Comparison of ENCODE assay signal across 8 cellular contexts in genomic region chr11:47185305-47186075, GRCh38. TPM values are rescaled to one million over a fixed set of nuclear protein-coding genes. Genes with fewer than 3 reads are reported as not detected.
DNase-seq lines count a peak whose midpoint lies in the region; ATAC-seq, FAIRE-seq and TF ChIP-seq lines count a peak whose summit lies in the region.

No MANE protein-coding gene starts in this region.

- peak; percentile 34 for DNase-seq in DMS79 (lab: John Stamatoyannopoulos, UW)
- peak; percentile 60 for DNase-seq in HTR-8/SVneo (ENCODE audit: insufficient read length, low spot score)
- DNase-seq in activated T-helper 1 cell treated with anti-CD3 and anti-CD28 coated beads, Interleukin-12 subunit alpha, Interleukin-12 subunit beta, Interleukin-2, Interleukin-4 antibody, amounts not matched to agents 30 ng/mL and 10 ng/mL and 1 ng/mL, durations not matched to agents 14 hours and 24 hours and 36 hours (ENCODE audit: low spot score) = no peak
- peak; percentile 43 to 85 for DNase-seq in cardiac muscle cell (ENCODE audit: low read depth in 1 of 2, low spot score in 1 of 2)
- peak; percentile 59 to 87 (median 70) for DNase-seq in pancreas
- DNase-seq in DMS153 (lab: John Stamatoyannopoulos, UW) = no peak
- DNase-seq in stimulated activated CD4-positive, alpha-beta T cell treated with anti-CD3 and anti-CD28 coated beads, Interleukin-4, amount 100 ng/mL, for 1 hour = no peak
- DNase-seq in GM19238 (ENCODE audit: insufficient read length, low spot score) = no peak

- no peaks in the 10 kb centered on the region for H3K4me1 Mint-ChIP-seq in activated T-helper 1 cell treated with anti-CD3 and anti-CD28 coated beads, Interleukin-12 subunit alpha, Interleukin-12 subunit beta, Interleukin-2, Interleukin-4 antibody, amounts not matched to agents 30 ng/mL and 10 ng/mL and 1 ng/mL, durations not matched to agents 14 hours and 24 hours and 36 hours (ENCODE audit: low read depth)

- intact Hi-C loops in activated T-helper 1 cell treated with anti-CD3 and anti-CD28 coated beads, Interleukin-12 subunit alpha, Interleukin-12 subunit beta, Interleukin-2, Interleukin-4 antibody, amounts not matched to agents 30 ng/mL and 10 ng/mL and 1 ng/mL, durations not matched to agents 14 hours and 24 hours and 36 hours (cut with micrococcal nuclease) = loop anchor here (1.0 to 2.0 kb wide), 3 partner anchors 8 to 73 kb away; partner anchors contain the start of gene DDB2
- intact Hi-C loops in pancreas (cut with DNase I) = no loop called here

- H3K27me3 ChIP-seq in cardiac muscle cell = no peaks in the 10 kb centered on the region
- no peaks in the 10 kb centered on the region for H3K27me3 ChIP-seq in pancreas

- H3K4me3 Mint-ChIP-seq in activated T-helper 1 cell treated with anti-CD3 and anti-CD28 coated beads, Interleukin-12 subunit alpha, Interleukin-12 subunit beta, Interleukin-2, Interleukin-4 antibody, amounts not matched to agents 30 ng/mL and 10 ng/mL and 1 ng/mL, durations not matched to agents 14 hours and 24 hours and 36 hours = peak overlapping the region; percentile 47

- H3K36me3 Mint-ChIP-seq in activated T-helper 1 cell treated with anti-CD3 and anti-CD28 coated beads, Interleukin-12 subunit alpha, Interleukin-12 subunit beta, Interleukin-2, Interleukin-4 antibody, amounts not matched to agents 30 ng/mL and 10 ng/mL and 1 ng/mL, durations not matched to agents 14 hours and 24 hours and 36 hours (ENCODE audit: low read depth) = peaks cover 3% of the 10 kb centered on the region

- H3K4me3 ChIP-seq in cardiac muscle cell = peak overlapping the region; percentile 80
- peak overlapping the region; percentile 65 to 84 (median 68) for H3K4me3 ChIP-seq in pancreas

- WGBS in pancreas, 2 donors = 2 to 3% methylated on average over 44 to 50 of the region's 50 CpGs

- no peaks in the 10 kb centered on the region for H3K9me3 Mint-ChIP-seq in activated T-helper 1 cell treated with anti-CD3 and anti-CD28 coated beads, Interleukin-12 subunit alpha, Interleukin-12 subunit beta, Interleukin-2, Interleukin-4 antibody, amounts not matched to agents 30 ng/mL and 10 ng/mL and 1 ng/mL, durations not matched to agents 14 hours and 24 hours and 36 hours

- H3K27ac ChIP-seq in cardiac muscle cell (peak overlapping the region; percentile 91), pancreas (peak overlapping the region; percentile 76 to 86 (median 78))

- peak; percentile 36 to 57 (median 42) for ATAC-seq in pancreas

- H3K27me3 Mint-ChIP-seq in activated T-helper 1 cell treated with anti-CD3 and anti-CD28 coated beads, Interleukin-12 subunit alpha, Interleukin-12 subunit beta, Interleukin-2, Interleukin-4 antibody, amounts not matched to agents 30 ng/mL and 10 ng/mL and 1 ng/mL, durations not matched to agents 14 hours and 24 hours and 36 hours (ENCODE audit: insufficient read depth) = peaks cover 44% of the 10 kb centered on the region

- FAIRE-seq in HTR-8/SVneo (lab: Jason Lieb, UNC) = no peak
- no peak for FAIRE-seq in pancreas (lab: Jason Lieb, UNC)

- H3K9me3 ChIP-seq in cardiac muscle cell (ENCODE audit: low read depth) (no peaks in the 10 kb centered on the region), pancreas (no peaks in the 10 kb centered on the region)

- no peak overlapping the region for H3K27ac Mint-ChIP-seq in activated T-helper 1 cell treated with anti-CD3 and anti-CD28 coated beads, Interleukin-12 subunit alpha, Interleukin-12 subunit beta, Interleukin-2, Interleukin-4 antibody, amounts not matched to agents 30 ng/mL and 10 ng/mL and 1 ng/mL, durations not matched to agents 14 hours and 24 hours and 36 hours

- peaks cover 30% of the 10 kb centered on the region for H3K4me1 ChIP-seq in cardiac muscle cell (ENCODE audit: low read depth)
- peaks cover 0 to 14% (median 9%) of the 10 kb centered on the region in 3 donors for H3K4me1 ChIP-seq in pancreas

- H3K36me3 ChIP-seq in cardiac muscle cell = no peaks in the 10 kb centered on the region
- H3K36me3 ChIP-seq in pancreas = no peaks in the 10 kb centered on the region

- TF ChIP-seq CTCF in cardiac muscle cell (IDR thresholded peaks at IDR 0.05; ENCODE audit: low read depth, low read length) = no peak
- no peak for TF ChIP-seq CTCF in pancreas (IDR thresholded peaks at IDR 0.05)

RNA-seq across cellular contexts. Expression of gene PACSIN3, which starts 0.7 kb away (rescaled TPM):
- total RNA-seq in activated T-helper 1 cell treated with anti-CD3 and anti-CD28 coated beads, Interleukin-12 subunit alpha, Interleukin-12 subunit beta, Interleukin-2, Interleukin-4 antibody, amounts not matched to agents 30 ng/mL and 10 ng/mL and 1 ng/mL, durations not matched to agents 14 hours and 24 hours and 36 hours = 14.5 and 17.0 TPM in 2 replicates
- 62.6 and 113 TPM in 2 replicates for total RNA-seq in cardiac muscle cell
- 79.8 and 116 TPM in 2 replicates for polyA plus RNA-seq in cardiac muscle cell
- 10 to 100 TPM; 16.5 to 39.9 (median 29.6) TPM for total RNA-seq in pancreas
- polyA plus RNA-seq in pancreas = 10 to 100 TPM; 28.1 to 31.3 TPM

RNA-seq across cellular contexts. Expression of gene ARFGAP2, which starts 8.8 kb away (rescaled TPM):
- 111 and 116 TPM in 2 replicates for total RNA-seq in activated T-helper 1 cell treated with anti-CD3 and anti-CD28 coated beads, Interleukin-12 subunit alpha, Interleukin-12 subunit beta, Interleukin-2, Interleukin-4 antibody, amounts not matched to agents 30 ng/mL and 10 ng/mL and 1 ng/mL, durations not matched to agents 14 hours and 24 hours and 36 hours
- total RNA-seq in cardiac muscle cell = 136 and 143 TPM in 2 replicates
- 107 and 126 TPM in 2 replicates for polyA plus RNA-seq in cardiac muscle cell
- total RNA-seq in pancreas = 10 to 100 TPM; 40.1 to 67.5 (median 61.4) TPM
- polyA plus RNA-seq in pancreas = 10 to 100 TPM; 73.1 to 78.9 TPM

RNA-seq across cellular contexts. Expression of gene DDB2, which starts 29.3 kb away (rescaled TPM):
- total RNA-seq in activated T-helper 1 cell treated with anti-CD3 and anti-CD28 coated beads, Interleukin-12 subunit alpha, Interleukin-12 subunit beta, Interleukin-2, Interleukin-4 antibody, amounts not matched to agents 30 ng/mL and 10 ng/mL and 1 ng/mL, durations not matched to agents 14 hours and 24 hours and 36 hours = 134 and 142 TPM in 2 replicates
- total RNA-seq in cardiac muscle cell = 45.1 and 79.4 TPM in 2 replicates
- 40.5 and 65.2 TPM in 2 replicates for polyA plus RNA-seq in cardiac muscle cell
- 10 to 100 TPM in 5 of 6 donors, 1 to 10 TPM in 1; 10.0 to 46.2 (median 20.0) TPM for total RNA-seq in pancreas
- 10 to 100 TPM; 31.2 to 45.9 TPM for polyA plus RNA-seq in pancreas

Comparison
In these comparisons a context has a peak if more than half of its experiments do, and no peak if none do; other contexts are left out.
1. DNase-seq: peak in DMS79 (single experiment), HTR-8/SVneo (single experiment), cardiac muscle cell (2 of 2) and pancreas (6 of 6); none in activated T-helper 1 cell treated with anti-CD3 and anti-CD28 coated beads, Interleukin-12 subunit alpha, Interleukin-12 subunit beta, Interleukin-2, Interleukin-4 antibody, amounts not matched to agents 30 ng/mL and 10 ng/mL and 1 ng/mL, durations not matched to agents 14 hours and 24 hours and 36 hours (single experiment), DMS153 (single experiment), stimulated activated CD4-positive, alpha-beta T cell treated with anti-CD3 and anti-CD28 coated beads, Interleukin-4, amount 100 ng/mL, for 1 hour (single experiment) and GM19238 (single experiment).